1 cellular context compared by ENCODE assay signal in genomic region chr19:4584670-4585460, GRCh38.
A peak's percentile ranks its signal among the peaks of the same experiment; 100 is the strongest.
TF ChIP-seq lines count a peak whose summit lies in the region.

No MANE protein-coding gene starts in this region.

TF ChIP-seq in HepG2, 621 proteins besides CTCF, POLR2A, EP300 and RAD21 (continued from another document):
- TF ChIP-seq, protein P1, sequence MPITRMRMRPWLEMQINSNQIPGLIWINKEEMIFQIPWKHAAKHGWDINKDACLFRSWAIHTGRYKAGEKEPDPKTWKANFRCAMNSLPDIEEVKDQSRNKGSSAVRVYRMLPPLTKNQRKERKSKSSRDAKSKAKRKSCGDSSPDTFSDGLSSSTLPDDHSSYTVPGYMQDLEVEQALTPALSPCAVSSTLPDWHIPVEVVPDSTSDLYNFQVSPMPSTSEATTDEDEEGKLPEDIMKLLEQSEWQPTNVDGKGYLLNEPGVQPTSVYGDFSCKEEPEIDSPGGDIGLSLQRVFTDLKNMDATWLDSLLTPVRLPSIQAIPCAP (CRISPR knock-in tag; IDR thresholded peaks at IDR 0.05; ENCODE audit: low read depth) = no peak
- TF ChIP-seq TRIM24 (CRISPR knock-in tag; IDR thresholded peaks at IDR 0.05) = no peak
- TF ChIP-seq ZSCAN30 (CRISPR knock-in tag; IDR thresholded peaks at IDR 0.05) = 0 out of 2 replicates have a peak, but pooled peaks have one; percentile 78
- no peak for TF ChIP-seq KDM5B (CRISPR knock-in tag; IDR thresholded peaks at IDR 0.05; ENCODE audit: borderline replicate concordance)
- TF ChIP-seq, protein P2, sequence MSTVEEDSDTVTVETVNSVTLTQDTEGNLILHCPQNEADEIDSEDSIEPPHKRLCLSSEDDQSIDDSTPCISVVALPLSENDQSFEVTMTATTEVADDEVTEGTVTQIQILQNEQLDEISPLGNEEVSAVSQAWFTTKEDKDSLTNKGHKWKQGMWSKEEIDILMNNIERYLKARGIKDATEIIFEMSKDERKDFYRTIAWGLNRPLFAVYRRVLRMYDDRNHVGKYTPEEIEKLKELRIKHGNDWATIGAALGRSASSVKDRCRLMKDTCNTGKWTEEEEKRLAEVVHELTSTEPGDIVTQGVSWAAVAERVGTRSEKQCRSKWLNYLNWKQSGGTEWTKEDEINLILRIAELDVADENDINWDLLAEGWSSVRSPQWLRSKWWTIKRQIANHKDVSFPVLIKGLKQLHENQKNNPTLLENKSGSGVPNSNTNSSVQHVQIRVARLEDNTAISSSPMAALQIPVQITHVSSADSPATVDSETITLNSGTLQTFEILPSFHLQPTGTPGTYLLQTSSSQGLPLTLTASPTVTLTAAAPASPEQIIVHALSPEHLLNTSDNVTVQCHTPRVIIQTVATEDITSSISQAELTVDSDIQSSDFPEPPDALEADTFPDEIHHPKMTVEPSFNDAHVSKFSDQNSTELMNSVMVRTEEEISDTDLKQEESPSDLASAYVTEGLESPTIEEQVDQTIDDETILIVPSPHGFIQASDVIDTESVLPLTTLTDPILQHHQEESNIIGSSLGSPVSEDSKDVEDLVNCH (CRISPR knock-in tag; IDR thresholded peaks at IDR 0.05) = no peak
- TF ChIP-seq, protein P3, sequence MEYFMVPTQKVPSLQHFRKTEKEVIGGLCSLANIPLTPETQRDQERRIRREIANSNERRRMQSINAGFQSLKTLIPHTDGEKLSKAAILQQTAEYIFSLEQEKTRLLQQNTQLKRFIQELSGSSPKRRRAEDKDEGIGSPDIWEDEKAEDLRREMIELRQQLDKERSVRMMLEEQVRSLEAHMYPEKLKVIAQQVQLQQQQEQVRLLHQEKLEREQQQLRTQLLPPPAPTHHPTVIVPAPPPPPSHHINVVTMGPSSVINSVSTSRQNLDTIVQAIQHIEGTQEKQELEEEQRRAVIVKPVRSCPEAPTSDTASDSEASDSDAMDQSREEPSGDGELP (IDR thresholded peaks at IDR 0.05; ENCODE audit: borderline replicate concordance, low read depth) = peak; percentile 82; the same call in 1 of the 2 replicates
- peak; percentile 30; the same call in 1 of the 2 replicates for TF ChIP-seq HNF4A (CRISPR knock-in tag; IDR thresholded peaks at IDR 0.05)
- TF ChIP-seq, protein P4, sequence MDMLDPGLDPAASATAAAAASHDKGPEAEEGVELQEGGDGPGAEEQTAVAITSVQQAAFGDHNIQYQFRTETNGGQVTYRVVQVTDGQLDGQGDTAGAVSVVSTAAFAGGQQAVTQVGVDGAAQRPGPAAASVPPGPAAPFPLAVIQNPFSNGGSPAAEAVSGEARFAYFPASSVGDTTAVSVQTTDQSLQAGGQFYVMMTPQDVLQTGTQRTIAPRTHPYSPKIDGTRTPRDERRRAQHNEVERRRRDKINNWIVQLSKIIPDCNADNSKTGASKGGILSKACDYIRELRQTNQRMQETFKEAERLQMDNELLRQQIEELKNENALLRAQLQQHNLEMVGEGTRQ (IDR thresholded peaks at IDR 0.05; ENCODE audit: low read depth, low read length) = no peak
- TF ChIP-seq, protein P4 (CRISPR knock-in tag; IDR thresholded peaks at IDR 0.05; ENCODE audit: borderline replicate concordance) = no peak
- peak; percentile 37 for TF ChIP-seq AGO2 (optimal IDR thresholded peaks at IDR 0.05; ENCODE audit: low read depth, low read length)
- 0 out of 2 replicates have a peak, but pooled peaks have one; percentile 37 for TF ChIP-seq ZSCAN31 (CRISPR knock-in tag; IDR thresholded peaks at IDR 0.05; ENCODE audit: low read depth)
- no peak for TF ChIP-seq ZNF629 (CRISPR knock-in tag; conservative IDR thresholded peaks at IDR 0.05)
- TF ChIP-seq, protein P5, sequence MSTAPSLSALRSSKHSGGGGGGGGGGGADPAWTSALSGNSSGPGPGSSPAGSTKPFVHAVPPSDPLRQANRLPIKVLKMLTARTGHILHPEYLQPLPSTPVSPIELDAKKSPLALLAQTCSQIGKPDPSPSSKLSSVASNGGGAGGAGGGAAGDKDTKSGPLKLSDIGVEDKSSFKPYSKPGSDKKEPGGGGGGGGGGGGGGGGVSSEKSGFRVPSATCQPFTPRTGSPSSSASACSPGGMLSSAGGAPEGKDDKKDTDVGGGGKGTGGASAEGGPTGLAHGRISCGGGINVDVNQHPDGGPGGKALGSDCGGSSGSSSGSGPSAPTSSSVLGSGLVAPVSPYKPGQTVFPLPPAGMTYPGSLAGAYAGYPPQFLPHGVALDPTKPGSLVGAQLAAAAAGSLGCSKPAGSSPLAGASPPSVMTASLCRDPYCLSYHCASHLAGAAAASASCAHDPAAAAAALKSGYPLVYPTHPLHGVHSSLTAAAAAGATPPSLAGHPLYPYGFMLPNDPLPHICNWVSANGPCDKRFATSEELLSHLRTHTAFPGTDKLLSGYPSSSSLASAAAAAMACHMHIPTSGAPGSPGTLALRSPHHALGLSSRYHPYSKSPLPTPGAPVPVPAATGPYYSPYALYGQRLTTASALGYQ (CRISPR knock-in tag; IDR thresholded peaks at IDR 0.05) = no peak
